1 cellular context compared by ENCODE assay signal in the genomic region with DNA sequence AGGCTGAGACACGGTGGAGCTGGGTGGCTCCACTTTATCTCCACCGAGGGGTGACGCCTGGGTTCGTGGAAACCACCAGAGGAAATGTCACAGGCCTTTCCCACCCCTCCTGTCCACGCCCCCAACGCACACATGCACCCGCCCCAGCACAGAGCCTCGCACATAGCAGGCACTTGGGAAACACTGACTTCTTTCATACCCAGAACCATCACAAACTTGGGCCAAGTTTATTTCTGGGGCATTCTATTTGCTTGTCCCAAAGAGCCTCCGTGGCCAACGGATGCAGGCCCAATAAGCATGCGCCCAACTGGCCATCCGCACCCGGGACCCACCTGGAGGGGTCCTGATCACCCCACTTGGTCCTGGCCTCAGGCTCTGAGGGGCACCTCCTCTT.
A peak's percentile ranks its signal among the peaks of the same experiment; 100 is the strongest.
TF ChIP-seq lines count a peak whose summit lies in the region.

No MANE protein-coding gene starts in this region.

TF ChIP-seq in K562, 482 proteins besides CTCF, POLR2A, EP300 and RAD21:
- TF ChIP-seq, protein P1, sequence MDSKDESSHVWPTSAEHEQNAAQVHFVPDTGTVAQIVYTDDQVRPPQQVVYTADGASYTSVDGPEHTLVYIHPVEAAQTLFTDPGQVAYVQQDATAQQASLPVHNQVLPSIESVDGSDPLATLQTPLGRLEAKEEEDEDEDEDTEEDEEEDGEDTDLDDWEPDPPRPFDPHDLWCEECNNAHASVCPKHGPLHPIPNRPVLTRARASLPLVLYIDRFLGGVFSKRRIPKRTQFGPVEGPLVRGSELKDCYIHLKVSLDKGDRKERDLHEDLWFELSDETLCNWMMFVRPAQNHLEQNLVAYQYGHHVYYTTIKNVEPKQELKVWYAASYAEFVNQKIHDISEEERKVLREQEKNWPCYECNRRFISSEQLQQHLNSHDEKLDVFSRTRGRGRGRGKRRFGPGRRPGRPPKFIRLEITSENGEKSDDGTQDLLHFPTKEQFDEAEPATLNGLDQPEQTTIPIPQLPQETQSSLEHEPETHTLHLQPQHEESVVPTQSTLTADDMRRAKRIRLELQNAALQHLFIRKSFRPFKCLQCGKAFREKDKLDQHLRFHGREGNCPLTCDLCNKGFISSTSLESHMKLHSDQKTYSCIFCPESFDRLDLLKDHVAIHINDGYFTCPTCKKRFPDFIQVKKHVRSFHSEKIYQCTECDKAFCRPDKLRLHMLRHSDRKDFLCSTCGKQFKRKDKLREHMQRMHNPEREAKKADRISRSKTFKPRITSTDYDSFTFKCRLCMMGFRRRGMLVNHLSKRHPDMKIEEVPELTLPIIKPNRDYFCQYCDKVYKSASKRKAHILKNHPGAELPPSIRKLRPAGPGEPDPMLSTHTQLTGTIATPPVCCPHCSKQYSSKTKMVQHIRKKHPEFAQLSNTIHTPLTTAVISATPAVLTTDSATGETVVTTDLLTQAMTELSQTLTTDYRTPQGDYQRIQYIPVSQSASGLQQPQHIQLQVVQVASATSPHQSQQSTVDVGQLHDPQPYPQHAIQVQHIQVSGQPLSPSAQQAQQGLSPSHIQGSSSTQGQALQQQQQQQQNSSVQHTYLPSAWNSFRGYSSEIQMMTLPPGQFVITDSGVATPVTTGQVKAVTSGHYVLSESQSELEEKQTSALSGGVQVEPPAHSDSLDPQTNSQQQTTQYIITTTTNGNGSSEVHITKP (IDR thresholded peaks at IDR 0.05; ENCODE audit: partially characterized antibody) = peak; percentile 56
- TF ChIP-seq, protein P2, sequence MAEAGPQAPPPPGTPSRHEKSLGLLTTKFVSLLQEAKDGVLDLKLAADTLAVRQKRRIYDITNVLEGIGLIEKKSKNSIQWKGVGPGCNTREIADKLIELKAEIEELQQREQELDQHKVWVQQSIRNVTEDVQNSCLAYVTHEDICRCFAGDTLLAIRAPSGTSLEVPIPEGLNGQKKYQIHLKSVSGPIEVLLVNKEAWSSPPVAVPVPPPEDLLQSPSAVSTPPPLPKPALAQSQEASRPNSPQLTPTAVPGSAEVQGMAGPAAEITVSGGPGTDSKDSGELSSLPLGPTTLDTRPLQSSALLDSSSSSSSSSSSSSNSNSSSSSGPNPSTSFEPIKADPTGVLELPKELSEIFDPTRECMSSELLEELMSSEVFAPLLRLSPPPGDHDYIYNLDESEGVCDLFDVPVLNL (CRISPR knock-in tag; IDR thresholded peaks at IDR 0.05; ENCODE audit: low read depth) = no peak
